In the genomic region with DNA sequence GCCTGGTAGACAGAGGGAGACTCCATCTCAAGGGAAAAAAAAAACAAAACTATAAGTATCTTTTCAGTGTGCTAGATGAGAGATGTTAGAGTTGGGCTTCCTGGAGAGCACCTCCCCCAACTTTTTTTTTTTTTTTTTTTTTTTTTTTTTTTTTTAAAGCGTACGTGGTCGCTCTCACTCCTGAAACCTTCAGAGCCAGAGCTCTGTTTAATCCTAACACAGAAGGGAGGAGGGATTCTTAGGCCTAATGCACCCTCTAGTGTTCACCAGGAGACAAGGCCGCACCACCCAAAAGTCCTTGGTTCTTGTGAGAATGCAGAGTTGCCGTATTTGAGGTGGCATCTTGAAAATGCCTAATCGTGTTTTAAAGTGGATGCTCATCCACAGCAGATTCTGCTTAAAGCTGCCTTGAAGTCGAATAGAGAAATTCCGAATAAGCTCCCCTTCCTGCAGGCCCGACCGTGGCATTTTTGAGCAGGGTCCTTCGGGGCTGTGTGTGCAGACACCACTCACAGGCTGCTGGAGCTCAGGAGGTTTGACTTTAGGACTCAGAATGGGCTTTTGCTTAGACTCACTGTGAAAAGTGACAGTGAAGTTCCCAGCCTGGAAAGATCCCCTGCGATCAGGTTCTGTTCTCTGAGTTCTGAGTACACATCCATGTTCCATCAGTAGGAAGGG, we compare ENCODE assay signal across 8 cellular contexts.
DNase-seq lines count a peak whose midpoint lies in the region; ATAC-seq, FAIRE-seq and TF ChIP-seq lines count a peak whose summit lies in the region.

No MANE protein-coding gene starts in this region.

- H3K36me3 ChIP-seq in mucosa of descending colon (ENCODE audit: low read depth), result no peaks in the 10 kb centered on the region

- DNase-seq in NCI-H345 (lab: John Stamatoyannopoulos, UW) (peak; percentile 74), epithelial cell of esophagus (ENCODE audit: low read depth) (peak; percentile 86), mucosa of descending colon (peak in 2 of 3 donors; percentile 58 to 63), substantia nigra (lab: John Stamatoyannopoulos, UW) (peak in 34 of 49 donors; percentile 16 to 73 (median 40))
- DNase-seq in activated CD4-positive, alpha-beta T cell treated with anti-CD3 and anti-CD28 coated beads, Interleukin-2, amount 10 ng/mL, durations not matched to agents 7 days and 5 days, result peak; percentile 54

- CTCF ChIA-PET in activated CD4-positive, alpha-beta T cell treated with anti-CD3 and anti-CD28 coated beads, Interleukin-2, amount 10 ng/mL, durations not matched to agents 7 days and 5 days (lab: Charles Lee), result no interaction called here

- TF ChIP-seq CTCF in epithelial cell of esophagus (IDR thresholded peaks at IDR 0.05; ENCODE audit: insufficient read depth, low read depth, low read length, missing control alignments) (peak; percentile 92), mucosa of descending colon (IDR thresholded peaks at IDR 0.05) (peak; percentile 59)

- ATAC-seq in HG02973 (IDR thresholded peaks at IDR 0.05; ENCODE audit: unreplicated experiment) (peak; percentile 67), mucosa of descending colon (peak; percentile 92), HG02763 (IDR thresholded peaks at IDR 0.05; ENCODE audit: unreplicated experiment) (no peak)

- H3K27me3 Mint-ChIP-seq in activated CD4-positive, alpha-beta T cell treated with anti-CD3 and anti-CD28 coated beads, Interleukin-2, amount 10 ng/mL, durations not matched to agents 7 days and 5 days, result peaks cover 7% of the 10 kb centered on the region

- peak overlapping the region; percentile 42 for H3K27ac ChIP-seq in substantia nigra (ENCODE audit: low read depth, low read length, poor library complexity, severe bottlenecking)

- FAIRE-seq in G401.6 (lab: Jason Lieb, UNC), result peak; percentile 91

- no peaks in the 10 kb centered on the region for H3K9me3 Mint-ChIP-seq in activated CD4-positive, alpha-beta T cell treated with anti-CD3 and anti-CD28 coated beads, Interleukin-2, amount 10 ng/mL, durations not matched to agents 7 days and 5 days

- no peaks in the 10 kb centered on the region for H3K4me1 Mint-ChIP-seq in activated CD4-positive, alpha-beta T cell treated with anti-CD3 and anti-CD28 coated beads, Interleukin-2, amount 10 ng/mL, durations not matched to agents 7 days and 5 days

- H3K4me3 Mint-ChIP-seq in activated CD4-positive, alpha-beta T cell treated with anti-CD3 and anti-CD28 coated beads, Interleukin-2, amount 10 ng/mL, durations not matched to agents 7 days and 5 days, result no peak overlapping the region

- no peaks in the 10 kb centered on the region for H3K36me3 Mint-ChIP-seq in activated CD4-positive, alpha-beta T cell treated with anti-CD3 and anti-CD28 coated beads, Interleukin-2, amount 10 ng/mL, durations not matched to agents 7 days and 5 days (ENCODE audit: low read depth)

- intact Hi-C loops in mucosa of descending colon (cut with DNase I, micrococcal nuclease), result loop anchor here (1.0 to 10.0 kb wide), 4 partner anchors 72 to 612 kb away; no protein-coding TSS in a partner anchor

- H3K9me3 ChIP-seq in mucosa of descending colon, result no peaks in the 10 kb centered on the region

- H3K27ac Mint-ChIP-seq in activated CD4-positive, alpha-beta T cell treated with anti-CD3 and anti-CD28 coated beads, Interleukin-2, amount 10 ng/mL, durations not matched to agents 7 days and 5 days, result no peak overlapping the region

- H3K4me3 ChIP-seq in epithelial cell of esophagus (ENCODE audit: low read length) (no peak overlapping the region), mucosa of descending colon (no peak overlapping the region)

- POLR2A ChIA-PET in activated CD4-positive, alpha-beta T cell treated with anti-CD3 and anti-CD28 coated beads, Interleukin-2, amount 10 ng/mL, durations not matched to agents 7 days and 5 days (lab: Charles Lee), result no interaction called here

- peaks cover 7% of the 10 kb centered on the region for H3K4me1 ChIP-seq in mucosa of descending colon (ENCODE audit: low read depth)
